ENCODE assay signal across 8 cellular contexts in the genomic region with DNA sequence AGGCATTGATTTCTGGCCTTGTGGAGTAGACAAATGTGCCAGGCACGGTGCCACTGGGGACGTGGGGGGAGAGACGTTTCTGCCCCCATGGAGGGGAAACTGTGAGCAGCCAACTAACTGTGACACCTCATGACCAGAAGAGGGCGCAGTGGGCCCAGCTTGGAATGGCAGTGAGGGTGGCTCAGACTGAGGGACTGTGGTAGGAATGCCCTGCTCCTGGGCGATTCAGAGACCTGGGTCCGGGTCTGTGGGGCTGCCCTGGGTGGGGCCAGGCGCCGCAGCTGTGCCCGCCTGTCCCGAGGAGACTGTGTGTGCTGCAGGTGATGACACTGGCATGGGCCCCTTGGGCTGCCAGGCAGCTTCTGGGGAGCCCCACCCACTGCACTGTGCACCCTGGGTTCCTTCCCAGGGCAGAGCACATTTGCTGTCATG. TPM values are rescaled to one million over a fixed set of nuclear protein-coding genes. Genes with fewer than 3 reads are reported as not detected.
A peak's percentile ranks its signal among the peaks of the same experiment; 100 is the strongest.
DNase-seq lines count a peak whose midpoint lies in the region; ATAC-seq and TF ChIP-seq lines count a peak whose summit lies in the region.

No MANE protein-coding gene starts in this region.

- no peak overlapping the region for H3K4me3 ChIP-seq in GM12865 (ENCODE audit: low read depth, low read length)

- intact Hi-C loops in natural killer cell (cut with micrococcal nuclease), result loop anchor here (2.0 to 10.0 kb wide), 4 partner anchors 91 to 1243 kb away; no protein-coding TSS in a partner anchor

- TF ChIP-seq POLR2A in erythroblast (IDR thresholded peaks at IDR 0.05; ENCODE audit: low read length), result no peak

- H3K36me3 Mint-ChIP-seq in natural killer cell, result no peaks in the 10 kb centered on the region

- H3K4me3 Mint-ChIP-seq in natural killer cell, result no peak overlapping the region
- no peak overlapping the region for H3K4me3 Mint-ChIP-seq in stimulated activated naive CD8-positive, alpha-beta T cell treated with anti-CD3 and anti-CD28 coated beads, Interleukin-15, amount 100 ng/mL, for 72 hours

- peak; percentile 65 for DNase-seq in GM12865 (ENCODE audit: low read depth)
- DNase-seq in NCI-H748 treated with DMSO at 0.1 percent for 48 hours (lab: John Stamatoyannopoulos, UW), result peak; percentile 39
- DNase-seq in activated CD8-positive, alpha-beta memory T cell treated with anti-CD3 and anti-CD28 coated beads, Interleukin-2, amount 50 U/mL, for 4 hours, result peak; percentile 64
- peak; percentile 63 to 81 for DNase-seq in erythroblast (lab: John Stamatoyannopoulos, UW)
- DNase-seq in natural killer cell, result peak; percentile 63
- peak; percentile 57 to 58 for DNase-seq in stimulated activated naive CD8-positive, alpha-beta T cell treated with anti-CD3 and anti-CD28 coated beads, Interleukin-15, amount 100 ng/mL, for 72 hours

- H3K4me1 Mint-ChIP-seq in natural killer cell, result peaks cover 10 to 20% of the 10 kb centered on the region in 2 donors
- H3K4me1 Mint-ChIP-seq in stimulated activated naive CD8-positive, alpha-beta T cell treated with anti-CD3 and anti-CD28 coated beads, Interleukin-15, amount 100 ng/mL, for 72 hours, result peaks cover 28% of the 10 kb centered on the region

- ATAC-seq in HG03103 (IDR thresholded peaks at IDR 0.05; ENCODE audit: low read depth, unreplicated experiment) (peak; percentile 86), natural killer cell (peak; percentile 88 to 94 (median 94)), GM19328 (IDR thresholded peaks at IDR 0.05; ENCODE audit: unreplicated experiment) (no peak)
- peak; percentile 90 for ATAC-seq in stimulated activated naive CD8-positive, alpha-beta T cell treated with anti-CD3 and anti-CD28 coated beads, Interleukin-15, amount 100 ng/mL, for 72 hours

- peaks cover 0 to 3% of the 10 kb centered on the region in 2 donors for H3K27me3 Mint-ChIP-seq in natural killer cell (ENCODE audit: low read depth in 2 of 2)
- no peaks in the 10 kb centered on the region for H3K27me3 Mint-ChIP-seq in stimulated activated naive CD8-positive, alpha-beta T cell treated with anti-CD3 and anti-CD28 coated beads, Interleukin-15, amount 100 ng/mL, for 72 hours

- H3K27ac Mint-ChIP-seq in natural killer cell, result peak overlapping the region in 1 of 2 donors; percentile 56
- peak overlapping the region in 1 of 2 donors; percentile 88 for H3K27ac Mint-ChIP-seq in stimulated activated naive CD8-positive, alpha-beta T cell treated with anti-CD3 and anti-CD28 coated beads, Interleukin-15, amount 100 ng/mL, for 72 hours

- TF ChIP-seq CTCF in GM12865 (IDR thresholded peaks at IDR 0.05; ENCODE audit: insufficient read depth, low read depth, low read length, missing control alignments) (peak; percentile 89), natural killer cell (IDR thresholded peaks at IDR 0.05) (peak; percentile 83)

- no peaks in the 10 kb centered on the region for H3K9me3 Mint-ChIP-seq in natural killer cell
- no peaks in the 10 kb centered on the region for H3K9me3 Mint-ChIP-seq in stimulated activated naive CD8-positive, alpha-beta T cell treated with anti-CD3 and anti-CD28 coated beads, Interleukin-15, amount 100 ng/mL, for 72 hours

RNA-seq across cellular contexts. Expression of gene WDR25, which starts 7.5 kb away (rescaled TPM):
- 1 to 10 TPM; 5.0 to 9.8 (median 9.7) TPM for total RNA-seq in natural killer cell
